11 cellular contexts compared by ENCODE assay signal in genomic region chr6:90596967-90597539, GRCh38.
"Had no signal": no experiment of that assay in that cellular context is flagged by ENCODE, and none has a peak within 500 bp of the region (broad histone marks: within the 10 kb centered on the region; RNA-seq: fewer than 3 reads in every experiment).

No MANE protein-coding gene starts in this region.

- DNase-seq: activated CD4-positive, alpha-beta T cell treated with anti-CD3 and anti-CD28 coated beads, Interleukin-2, amount 50 U/mL, for 48 hours; activated CD4-positive, CD25-positive, alpha-beta regulatory T cell treated with anti-CD3 and anti-CD28 coated beads, Interleukin-2, amount 50 U/mL, for 72 hours; activated naive CD4-positive, alpha-beta T cell treated with anti-CD3 and anti-CD28 coated beads, Interleukin-2, amount 50 U/mL, for 16 hours; activated T-cell treated with anti-CD3 and anti-CD28 coated beads, Interleukin-2, amount 50 U/mL, for 1 hour; dermis blood vessel endothelial cell; gastrocnemius medialis; heart left ventricle; stimulated activated CD4-positive, alpha-beta T cell treated with anti-CD3 and anti-CD28 coated beads, Interleukin-4, amount 100 ng/mL, for 24 hours; stimulated activated naive CD4-positive, alpha-beta T cell; transverse colon had no signal

- H3K9me3 Mint-ChIP-seq: T-helper 2 cell treated with Interferon-gamma antibody and Interleukin-4, amounts not matched to agents 5 μg/mL and 100 μg/mL, for 36 hours had no signal

- H3K27ac Mint-ChIP-seq: T-helper 2 cell treated with Interferon-gamma antibody and Interleukin-4, amounts not matched to agents 5 μg/mL and 100 μg/mL, for 36 hours had no signal

- H3K4me3 Mint-ChIP-seq: T-helper 2 cell treated with Interferon-gamma antibody and Interleukin-4, amounts not matched to agents 5 μg/mL and 100 μg/mL, for 36 hours had no signal
